Comparison of ENCODE assay signal across 9 cellular contexts in genomic region chr16:495127-495748, GRCh38. TPM values are rescaled to one million over a fixed set of nuclear protein-coding genes. Genes with fewer than 3 reads are reported as not detected.
DNase-seq lines count a peak whose midpoint lies in the region; ATAC-seq and TF ChIP-seq lines count a peak whose summit lies in the region.
"Had no signal": no experiment of that assay in that cellular context is flagged by ENCODE, and none has a peak within 500 bp of the region (broad histone marks: within the 10 kb centered on the region; RNA-seq: fewer than 3 reads in every experiment).

No MANE protein-coding gene starts in this region.

- no peak overlapping the region for H3K27ac ChIP-seq in gastroesophageal sphincter
- no peak overlapping the region for H3K27ac ChIP-seq in coronary artery
- H3K27ac ChIP-seq: SJSA1 had no signal

- no peak for DNase-seq in BJ (ENCODE audit: low read depth)
- peak; percentile 65 for DNase-seq in G401 (ENCODE audit: low spot score)
- peak; percentile 67 for DNase-seq in NCI-H82 (lab: John Stamatoyannopoulos, UW)
- DNase-seq in choroid plexus epithelial cell (ENCODE audit: low read depth): peak; percentile 54
- no peak for DNase-seq in natural killer cell
- DNase-seq in coronary artery (ENCODE audit: low spot score): no peak

- no peaks in the 10 kb centered on the region for H3K9me3 Mint-ChIP-seq in natural killer cell

- H3K36me3 Mint-ChIP-seq in natural killer cell: no peaks in the 10 kb centered on the region

- H3K27ac Mint-ChIP-seq in natural killer cell: no peak overlapping the region

- TF ChIP-seq CTCF in BJ (IDR thresholded peaks at IDR 0.05; ENCODE audit: insufficient read depth, low read depth, low read length): peak; percentile 60
- peak; percentile 66 for TF ChIP-seq CTCF in choroid plexus epithelial cell (conservative IDR thresholded peaks at IDR 0.05; ENCODE audit: low read depth, low read length)
- no peak for TF ChIP-seq CTCF in natural killer cell (IDR thresholded peaks at IDR 0.05)
- TF ChIP-seq CTCF in gastroesophageal sphincter (IDR thresholded peaks at IDR 0.05): peak in 1 of 4 experiments; percentile 35
- no peak for TF ChIP-seq CTCF in coronary artery (IDR thresholded peaks at IDR 0.05)

- no peaks in the 10 kb centered on the region for H3K27me3 ChIP-seq in BJ (ENCODE audit: control insufficient read depth, insufficient read depth, low read length)
- H3K27me3 ChIP-seq in gastroesophageal sphincter: no peaks in the 10 kb centered on the region
- H3K27me3 ChIP-seq: SJSA1 had no signal

- peaks cover 15% of the 10 kb centered on the region for H3K36me3 ChIP-seq in BJ (ENCODE audit: control insufficient read depth, insufficient read depth, low read length)
- H3K36me3 ChIP-seq in gastroesophageal sphincter: peaks cover 0 to 67% of the 10 kb centered on the region in 2 donors

- TF ChIP-seq POLR2A in gastroesophageal sphincter (IDR thresholded peaks at IDR 0.05): no peak

- POLR2A ChIA-PET in BJ (lab: Charles Lee): no interaction called here

- WGBS in gastroesophageal sphincter (ENCODE audit: low coverage in 1 of 2), 2 donors: 72 to 73% methylated on average over 3 to 7 of the region's 11 CpGs

- in situ Hi-C loops in G401 (cut with HindIII; ENCODE audit: low sequenced_read_pairs): no loop called here

- TF ChIP-seq EP300 in gastroesophageal sphincter (IDR thresholded peaks at IDR 0.05): no peak

- no peaks in the 10 kb centered on the region for H3K4me1 ChIP-seq in gastroesophageal sphincter
- H3K4me1 ChIP-seq: SJSA1 had no signal

- no peaks in the 10 kb centered on the region for H3K9me3 ChIP-seq in gastroesophageal sphincter
- H3K9me3 ChIP-seq: SJSA1 had no signal

- ATAC-seq in natural killer cell: peak; percentile 18 to 70 (median 61)
- no peak for ATAC-seq in HG03045 (IDR thresholded peaks at IDR 0.05; ENCODE audit: unreplicated experiment)
- no peak for ATAC-seq in gastroesophageal sphincter

- H3K4me3 ChIP-seq in BJ (ENCODE audit: low read depth, low read length) (no peak overlapping the region), choroid plexus epithelial cell (ENCODE audit: low read depth, low read length) (no peak overlapping the region), gastroesophageal sphincter (no peak overlapping the region), coronary artery (no peak overlapping the region)
- H3K4me3 ChIP-seq: SJSA1 had no signal

- intact Hi-C loops in natural killer cell (cut with micrococcal nuclease): loop anchor here (5.0 kb wide), 1 partner anchor 103 kb away; no protein-coding TSS in a partner anchor

- peaks cover 0 to 8% of the 10 kb centered on the region in 2 donors for H3K4me1 Mint-ChIP-seq in natural killer cell

- no peaks in the 10 kb centered on the region for H3K27me3 Mint-ChIP-seq in natural killer cell (ENCODE audit: low read depth in 2 of 2)

- H3K4me3 Mint-ChIP-seq in natural killer cell: no peak overlapping the region

- CTCF ChIA-PET in BJ (lab: Yijun Ruan, JAX): interaction anchor here (0.9 to 4.1 kb wide), 6 partner anchors 8 to 109 kb away, joined by 3 to 13 read pairs (median 3); no protein-coding TSS in a partner anchor

RNA-seq across cellular contexts. Expression of gene CAPN15, which starts 32.3 kb away (rescaled TPM):
- polyA plus RNA-seq in BJ (2011; rRNA removed): 8.4 and 12.9 TPM in 2 replicates
- 6.6 and 11.6 TPM in 2 replicates for polyA minus RNA-seq in BJ (2011; rRNA and poly(A)+ RNA removed)
- total RNA-seq in G401 (2014; rRNA removed; shearing (Covaris generic)): 38.8 and 54.3 TPM in 2 replicates
- total RNA-seq in natural killer cell (100 to 1,000 TPM; 151 to 275 (median 186) TPM), gastroesophageal sphincter (10 to 100 TPM; 21.8 to 42.7 (median 29.2) TPM)

Comparison
In these comparisons a context has a peak if more than half of its experiments do, and no peak if none do; other contexts are left out.
1. DNase-seq: peak in G401 (single experiment), NCI-H82 (single experiment) and choroid plexus epithelial cell (single experiment); none in BJ (single experiment), natural killer cell (single experiment) and coronary artery (single experiment).
2. CTCF ChIP-seq: peak in BJ (single experiment) and choroid plexus epithelial cell (single experiment); none in natural killer cell (single experiment) and coronary artery (single experiment).
3. ATAC-seq: peak in natural killer cell (3 of 3); none in HG03045 (single experiment) and gastroesophageal sphincter (single experiment).